1 cellular context compared by ENCODE assay signal in the genomic region with DNA sequence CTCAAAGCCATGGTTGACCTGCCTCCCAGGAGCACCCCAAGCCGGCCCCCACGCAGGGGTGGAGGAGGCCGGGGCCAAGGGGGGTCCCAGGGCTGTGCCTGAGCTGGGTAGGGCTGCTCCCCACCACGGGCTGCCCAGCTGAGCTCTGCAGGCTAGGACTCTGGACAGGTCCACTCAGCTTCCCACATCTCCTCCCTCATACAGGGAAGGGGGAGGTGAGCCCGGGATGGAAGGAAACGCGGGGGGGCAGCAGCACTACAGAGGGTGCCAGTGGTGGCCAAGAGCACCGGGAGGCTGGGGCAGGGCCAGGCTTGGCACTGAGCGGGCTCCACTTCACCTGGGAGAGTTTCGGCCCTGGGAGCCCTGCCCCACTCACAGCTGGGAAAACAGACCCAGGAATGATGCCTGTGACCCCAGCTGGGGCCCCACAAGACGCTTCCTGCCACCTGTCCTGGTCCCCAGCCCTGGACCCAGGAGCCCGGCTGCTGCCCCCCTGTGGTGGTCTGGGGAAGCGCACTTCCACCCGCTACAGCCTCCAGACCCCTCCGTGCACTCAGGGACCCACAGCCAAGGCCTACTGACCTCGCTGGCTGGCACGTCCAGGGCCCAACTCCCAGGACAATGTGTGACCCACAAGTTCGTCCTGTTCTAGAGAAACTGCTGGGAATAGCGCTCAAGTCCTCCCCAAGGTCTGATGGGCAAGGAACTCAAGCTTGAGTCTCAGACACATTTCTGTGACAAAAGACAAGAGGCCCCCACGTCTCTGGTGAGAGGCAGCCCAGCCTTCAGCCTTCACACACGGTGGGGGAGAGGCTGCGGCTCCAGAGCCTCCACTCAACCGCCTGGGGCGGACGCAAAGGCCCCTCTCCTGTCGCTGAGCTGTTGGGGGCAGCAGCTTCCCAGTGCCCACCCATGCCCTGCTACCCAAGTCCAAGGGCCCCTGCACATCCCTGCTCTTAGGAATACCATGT.
TF ChIP-seq lines count a peak whose summit lies in the region.

No MANE protein-coding gene starts in this region.

TF ChIP-seq in HEK293, 187 proteins besides CTCF, POLR2A, EP300 and RAD21:
- TF ChIP-seq ZNF692 (tag by site-specific recombination; IDR thresholded peaks at IDR 0.05) (peak; percentile 86), ZNF133 (tag by site-specific recombination; IDR thresholded peaks at IDR 0.05) (no peak), SP7 (tag by site-specific recombination; IDR thresholded peaks at IDR 0.05) (peak; percentile 32; the same call in 1 of the 2 replicates), ZIC2 (tag by site-specific recombination; IDR thresholded peaks at IDR 0.05) (peak; percentile 57), ZBTB8A (tag by site-specific recombination; IDR thresholded peaks at IDR 0.05) (peak; percentile 40; the same call in 1 of the 2 replicates), ZBTB48 (tag by site-specific recombination; IDR thresholded peaks at IDR 0.05) (peak; percentile 48; the same call in 1 of the 2 replicates), GLIS2 (tag by site-specific recombination; IDR thresholded peaks at IDR 0.05) (peak; percentile 89), ZBTB10 (tag by site-specific recombination; IDR thresholded peaks at IDR 0.05) (peak; percentile 50; the same call in 1 of the 2 replicates), HOXA7 (CRISPR knock-in tag; IDR thresholded peaks at IDR 0.05; ENCODE audit: borderline replicate concordance) (no peak), ZEB2 (tag by site-specific recombination; IDR thresholded peaks at IDR 0.05) (peak; percentile 35; the same call in 1 of the 2 replicates), GLIS1 (tag by site-specific recombination; IDR thresholded peaks at IDR 0.05) (peak; percentile 89), ZFP69B (tag by site-specific recombination; IDR thresholded peaks at IDR 0.05) (peak; percentile 79), ZNF292 (tag by site-specific recombination; IDR thresholded peaks at IDR 0.05; ENCODE audit: borderline replicate concordance, low read depth) (no peak)
- TF ChIP-seq, protein P1, sequence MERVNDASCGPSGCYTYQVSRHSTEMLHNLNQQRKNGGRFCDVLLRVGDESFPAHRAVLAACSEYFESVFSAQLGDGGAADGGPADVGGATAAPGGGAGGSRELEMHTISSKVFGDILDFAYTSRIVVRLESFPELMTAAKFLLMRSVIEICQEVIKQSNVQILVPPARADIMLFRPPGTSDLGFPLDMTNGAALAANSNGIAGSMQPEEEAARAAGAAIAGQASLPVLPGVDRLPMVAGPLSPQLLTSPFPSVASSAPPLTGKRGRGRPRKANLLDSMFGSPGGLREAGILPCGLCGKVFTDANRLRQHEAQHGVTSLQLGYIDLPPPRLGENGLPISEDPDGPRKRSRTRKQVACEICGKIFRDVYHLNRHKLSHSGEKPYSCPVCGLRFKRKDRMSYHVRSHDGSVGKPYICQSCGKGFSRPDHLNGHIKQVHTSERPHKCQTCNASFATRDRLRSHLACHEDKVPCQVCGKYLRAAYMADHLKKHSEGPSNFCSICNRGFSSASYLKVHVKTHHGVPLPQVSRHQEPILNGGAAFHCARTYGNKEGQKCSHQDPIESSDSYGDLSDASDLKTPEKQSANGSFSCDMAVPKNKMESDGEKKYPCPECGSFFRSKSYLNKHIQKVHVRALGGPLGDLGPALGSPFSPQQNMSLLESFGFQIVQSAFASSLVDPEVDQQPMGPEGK (tag by site-specific recombination; IDR thresholded peaks at IDR 0.05), result 0 out of 2 replicates have a peak, but pooled peaks have one; percentile 42
- TF ChIP-seq, protein P2, sequence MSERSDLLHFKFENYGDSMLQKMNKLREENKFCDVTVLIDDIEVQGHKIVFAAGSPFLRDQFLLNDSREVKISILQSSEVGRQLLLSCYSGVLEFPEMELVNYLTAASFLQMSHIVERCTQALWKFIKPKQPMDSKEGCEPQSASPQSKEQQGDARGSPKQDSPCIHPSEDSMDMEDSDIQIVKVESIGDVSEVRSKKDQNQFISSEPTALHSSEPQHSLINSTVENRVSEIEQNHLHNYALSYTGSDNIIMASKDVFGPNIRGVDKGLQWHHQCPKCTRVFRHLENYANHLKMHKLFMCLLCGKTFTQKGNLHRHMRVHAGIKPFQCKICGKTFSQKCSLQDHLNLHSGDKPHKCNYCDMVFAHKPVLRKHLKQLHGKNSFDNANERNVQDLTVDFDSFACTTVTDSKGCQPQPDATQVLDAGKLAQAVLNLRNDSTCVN (tag by site-specific recombination; optimal IDR thresholded peaks at IDR 0.05), result peak; percentile 23
